19 cellular contexts compared by ENCODE assay signal in the genomic region with DNA sequence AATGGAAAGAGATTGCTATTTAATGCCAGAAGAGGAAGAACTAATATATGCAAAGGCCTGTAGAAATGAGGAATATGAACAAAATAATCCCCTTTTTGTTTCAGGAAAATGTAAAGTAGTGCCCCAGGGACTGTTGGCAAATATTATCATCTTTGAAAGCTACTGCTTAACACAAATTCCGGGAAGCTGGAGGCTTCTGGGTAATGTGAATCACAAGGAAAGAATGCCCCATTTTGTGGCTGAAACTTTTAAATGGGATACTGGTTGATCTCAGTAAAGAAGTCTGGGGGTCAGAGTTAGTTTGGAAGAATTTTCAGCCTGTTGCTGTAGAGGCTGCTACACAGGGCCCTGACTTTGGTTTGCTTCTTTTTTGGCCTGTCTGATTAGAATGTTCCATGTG.
DNase-seq lines count a peak whose midpoint lies in the region; FAIRE-seq and TF ChIP-seq lines count a peak whose summit lies in the region.
"Had no signal": no experiment of that assay in that cellular context is flagged by ENCODE, and none has a peak within 500 bp of the region (broad histone marks: within the 10 kb centered on the region; RNA-seq: fewer than 3 reads in every experiment).

No MANE protein-coding gene starts in this region.

- no peaks in the 10 kb centered on the region for H3K79me1 ChIP-seq in mesenchymal stem cell (replicated peaks; ENCODE audit: low read length, poor library complexity, severe bottlenecking)

- H2BK15ac ChIP-seq in mesenchymal stem cell (ENCODE audit: low read depth, poor library complexity, severe bottlenecking): no peak overlapping the region

- peak; percentile 23 for DNase-seq in AG04449 (ENCODE audit: low read depth, low spot score)
- peak; percentile 21 for DNase-seq in HFF-Myc (ENCODE audit: extremely low read depth, low read depth)
- DNase-seq in brain microvascular endothelial cell: peak; percentile 48
- peak; percentile 49 for DNase-seq in mesenchymal stem cell
- no peak for DNase-seq in NCI-H82 treated with DMSO at 0.1 percent for 48 hours (lab: John Stamatoyannopoulos, UW; ENCODE audit: unreplicated experiment)
- DNase-seq in GM19239 (ENCODE audit: insufficient read length, low spot score): no peak
- DNase-seq in GM12892 (ENCODE audit: insufficient read length): no peak
- no peak for DNase-seq in stimulated activated naive CD4-positive, alpha-beta T cell (lab: John Stamatoyannopoulos, UW)
- DNase-seq: activated CD4-positive, alpha-beta memory T cell treated with anti-CD3 and anti-CD28 coated beads for 36 hours; activated T-cell treated with anti-CD3 and anti-CD28 coated beads, Interleukin-2, amount 50 U/mL, for 4 hours; gastrocnemius medialis; NCI-H1092; NCI-H2107; PC-9; stimulated activated naive CD8-positive, alpha-beta T cell treated with anti-CD3 and anti-CD28 coated beads, Interleukin-15, amount 100 ng/mL, for 72 hours; uterus had no signal

- H3K4ac ChIP-seq in mesenchymal stem cell (ENCODE audit: low read depth in 1 of 2, low read length in 2 of 2): no peak overlapping the region

- no peak overlapping the region for H3K14ac ChIP-seq in mesenchymal stem cell (ENCODE audit: low read length in 2 of 2)

- H3K4me3 ChIP-seq in AG04449 (ENCODE audit: low read depth, low read length): no peak overlapping the region
- H3K4me3 ChIP-seq in HFF-Myc (replicated peaks; ENCODE audit: low read depth, low read length): no peak overlapping the region
- H3K4me3 ChIP-seq in brain microvascular endothelial cell (ENCODE audit: low read depth, low read length): no peak overlapping the region
- H3K4me3 ChIP-seq in mesenchymal stem cell (ENCODE audit: insufficient read depth in 1 of 2, low read depth in 1 of 2, low read length in 2 of 2): no peak overlapping the region
- H3K4me3 ChIP-seq: cardiac muscle cell, gastrocnemius medialis, K562, PC-9, uterus had no signal

- in situ Hi-C loops in brain microvascular endothelial cell (cut with HindIII; ENCODE audit: low pct_ligation_motif_present, low sequenced_read_pairs): no loop called here

- no peak overlapping the region for H2AK5ac ChIP-seq in mesenchymal stem cell (ENCODE audit: low read length, severe bottlenecking)

- WGBS in mesenchymal stem cell: 57% methylated on average over 1 of the region's 1 CpG

- no peak overlapping the region for H2AFZ ChIP-seq in mesenchymal stem cell (ENCODE audit: low read depth, low read length)
- H2AFZ ChIP-seq: PC-9 had no signal

- H3K9me3 ChIP-seq in mesenchymal stem cell (ENCODE audit: control insufficient read depth, low read length): peaks cover 2% of the 10 kb centered on the region
- H3K9me3 ChIP-seq: gastrocnemius medialis, uterus had no signal

- CTCF ChIA-PET in AG04449 (lab: Yijun Ruan, JAX): interaction anchor here (0.7 kb wide), 1 partner anchor 11 kb away, joined by 3 read pairs; no protein-coding TSS in a partner anchor

- no peak overlapping the region for H2BK120ac ChIP-seq in mesenchymal stem cell (ENCODE audit: low read depth, low read length)

- FAIRE-seq in GM19239 (lab: Jason Lieb, UNC) (no peak), GM12892 (lab: Jason Lieb, UNC) (no peak)
- FAIRE-seq: K562, TTC549 had no signal

- TF ChIP-seq CTCF in AG04449 (IDR thresholded peaks at IDR 0.05; ENCODE audit: insufficient read depth, low read length, missing control alignments) (no peak), HFF-Myc (IDR thresholded peaks at IDR 0.05; ENCODE audit: low read depth, low read length, missing control alignments) (no peak), brain microvascular endothelial cell (IDR thresholded peaks at IDR 0.05; ENCODE audit: low read depth, low read length, missing control alignments) (no peak)

- H3K27ac ChIP-seq in brain microvascular endothelial cell (no peak overlapping the region), mesenchymal stem cell (ENCODE audit: low read length, poor library complexity, severe bottlenecking) (peak overlapping the region; percentile 35)
- H3K27ac ChIP-seq: cardiac muscle cell, gastrocnemius medialis, PC-9, uterus had no signal

- no peak overlapping the region for H2BK12ac ChIP-seq in mesenchymal stem cell (ENCODE audit: low read length in 2 of 2)

- no peak overlapping the region for H2BK5ac ChIP-seq in mesenchymal stem cell (ENCODE audit: low read depth, low read length, poor library complexity, severe bottlenecking)

- no peak overlapping the region for H4K8ac ChIP-seq in mesenchymal stem cell (ENCODE audit: low read length)

- H3K18ac ChIP-seq in mesenchymal stem cell (ENCODE audit: low read depth in 1 of 2, low read length in 2 of 2): no peak overlapping the region

- peak overlapping the region; percentile 47 for H3K9ac ChIP-seq in mesenchymal stem cell (ENCODE audit: low read length)

- peaks cover 2% of the 10 kb centered on the region for H3K4me1 ChIP-seq in mesenchymal stem cell (ENCODE audit: control insufficient read depth, insufficient read depth, low read depth, low read length)
- H3K4me1 ChIP-seq: gastrocnemius medialis, uterus had no signal

- H3K27me3 ChIP-seq in brain microvascular endothelial cell (replicated peaks) (no peaks in the 10 kb centered on the region), mesenchymal stem cell (ENCODE audit: control insufficient read depth in 1 of 2, insufficient read depth in 1 of 2, low read length in 2 of 2) (no peaks in the 10 kb centered on the region)
- H3K27me3 ChIP-seq: cardiac muscle cell, gastrocnemius medialis, uterus had no signal

- H4K91ac ChIP-seq in mesenchymal stem cell (ENCODE audit: low read length): no peak overlapping the region

- H3K4me2 ChIP-seq in mesenchymal stem cell (ENCODE audit: low read length, poor library complexity, severe bottlenecking): no peak overlapping the region
- H3K4me2 ChIP-seq: PC-9 had no signal

- TF ChIP-seq POLR2A in GM12892 (IDR thresholded peaks at IDR 0.05; ENCODE audit: low read depth, low read length): no peak

- H3K36me3 ChIP-seq in brain microvascular endothelial cell (replicated peaks): no peaks in the 10 kb centered on the region
- no peaks in the 10 kb centered on the region for H3K36me3 ChIP-seq in mesenchymal stem cell (ENCODE audit: control insufficient read depth in 1 of 2, insufficient read depth in 2 of 2, low read depth in 1 of 2, low read length in 2 of 2)
- H3K36me3 ChIP-seq: cardiac muscle cell, gastrocnemius medialis, uterus had no signal

- H3K23ac ChIP-seq in mesenchymal stem cell (ENCODE audit: low read length in 2 of 2): no peak overlapping the region

- POLR2A ChIA-PET in AG04449 (lab: Yijun Ruan, JAX): no interaction called here

Comparison
In these comparisons a context has a peak if more than half of its experiments do, and no peak if none do; other contexts are left out.
1. DNase-seq: peak in AG04449 (single experiment), HFF-Myc (single experiment), brain microvascular endothelial cell (single experiment) and mesenchymal stem cell (single experiment); none in NCI-H82 treated with DMSO at 0.1 percent for 48 hours (single experiment), GM19239 (single experiment), GM12892 (single experiment) and stimulated activated naive CD4-positive, alpha-beta T cell (0 of 6).